8 cellular contexts compared by ENCODE assay signal in the genomic region with DNA sequence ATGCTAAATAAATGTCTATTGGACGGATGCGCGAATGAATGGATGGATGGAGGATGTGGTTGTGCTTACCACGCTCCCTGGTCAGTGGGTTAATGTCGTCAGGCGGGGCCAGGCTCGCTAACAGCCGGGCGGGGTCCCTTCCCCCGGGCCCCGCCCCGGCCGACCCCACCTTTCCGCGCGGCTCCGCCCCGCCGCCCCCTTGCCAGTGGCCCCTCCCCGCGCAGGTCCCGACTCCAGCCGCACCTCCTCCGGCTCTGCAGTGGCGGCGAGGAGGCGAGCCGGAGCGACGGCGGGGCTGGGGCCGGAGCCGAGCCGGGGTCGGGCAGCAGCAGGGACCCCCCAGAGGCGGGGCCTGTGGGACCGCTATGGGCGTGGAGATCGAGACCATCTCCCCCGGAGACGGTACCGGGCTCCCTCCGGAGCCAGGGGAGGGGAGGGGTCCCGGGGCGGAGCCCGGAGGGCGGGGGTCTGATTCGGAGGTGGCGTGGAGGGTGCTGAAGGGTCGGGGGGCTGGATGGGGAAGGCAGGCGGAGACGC. TPM values are rescaled to one million over a fixed set of nuclear protein-coding genes. Genes with fewer than 3 reads are reported as not detected.
DNase-seq lines count a peak whose midpoint lies in the region; ATAC-seq and TF ChIP-seq lines count a peak whose summit lies in the region.

A gene (plus strand): TSS at position 257 of the 537 bp plus-strand sequence. CDS start 109 bp downstream, at position 366.

- H3K79me1 ChIP-seq in trophoblast cell (ENCODE audit: low read length): peaks cover 6% of the 10 kb centered on the region

- H2BK12ac ChIP-seq in trophoblast cell (ENCODE audit: low read length): no peak within 1 kb of the TSS

- peaks cover 26% of the 10 kb centered on the region for H3K4me1 Mint-ChIP-seq in HFFc6 (ENCODE audit: low read depth)

- no CpG with 5 or more reads among the region's 52 CpGs for WGBS in trophoblast cell (ENCODE audit: extremely low coverage, insufficient coverage, insufficient read length)

- H3K4me1 ChIP-seq in cardiac muscle cell (ENCODE audit: low read depth) (peaks cover 5% of the 10 kb centered on the region), trophoblast cell (ENCODE audit: control insufficient read depth in 1 of 2, insufficient read depth in 2 of 2, low read length in 2 of 2) (peaks cover 3 to 4% of the 10 kb centered on the region in 2 experiments)

- TF ChIP-seq CTCF in AG10803 (conservative IDR thresholded peaks at IDR 0.05; ENCODE audit: low read length) (no peak), HFFc6 (IDR thresholded peaks at IDR 0.05) (no peak), cardiac muscle cell (IDR thresholded peaks at IDR 0.05; ENCODE audit: low read depth, low read length) (no peak)

- no peaks in the 10 kb centered on the region for H3K9me3 ChIP-seq in cardiac muscle cell (ENCODE audit: low read depth)
- peaks cover 3% of the 10 kb centered on the region for H3K9me3 ChIP-seq in trophoblast cell (ENCODE audit: insufficient read depth, low read depth, low read length)

- no peaks in the 10 kb centered on the region; the same call in 1 of the 2 replicates for H3K27me3 Mint-ChIP-seq in HFFc6 (ENCODE audit: insufficient read depth)

- peak within 1 kb of the TSS; percentile 80 for H4K12ac ChIP-seq in trophoblast cell (ENCODE audit: low read depth, low read length)

- H3K14ac ChIP-seq in trophoblast cell (ENCODE audit: low read length): peak within 1 kb of the TSS; percentile 69

- no peak within 1 kb of the TSS; the same call in 1 of the 2 replicates for H3K27ac Mint-ChIP-seq in HFFc6

- H3K9ac ChIP-seq in trophoblast cell (ENCODE audit: low read length): peak within 1 kb of the TSS; percentile 10

- H4K91ac ChIP-seq in trophoblast cell (ENCODE audit: low read depth, low read length): peak within 1 kb of the TSS; percentile 32

- no peak within 1 kb of the TSS for H2AK5ac ChIP-seq in trophoblast cell (ENCODE audit: low read length)

- peak within 1 kb of the TSS; percentile 64 for H3K4me3 ChIP-seq in AG10803 (ENCODE audit: low read length)
- H3K4me3 ChIP-seq in cardiac muscle cell: peak within 1 kb of the TSS; percentile 77
- peak within 1 kb of the TSS; percentile 78 for H3K4me3 ChIP-seq in trophoblast cell (ENCODE audit: low read depth, low read length)

- H3K4me2 ChIP-seq in trophoblast cell (ENCODE audit: low read length): peak within 1 kb of the TSS; percentile 81

- no peak within 1 kb of the TSS for H2BK120ac ChIP-seq in trophoblast cell (ENCODE audit: insufficient read depth, low read length, poor library complexity)

- ATAC-seq in GM18517 (IDR thresholded peaks at IDR 0.05; ENCODE audit: unreplicated experiment): no peak

- H2AFZ ChIP-seq in trophoblast cell (ENCODE audit: insufficient read depth, low read length, poor library complexity): peak within 1 kb of the TSS; percentile 94

- no peaks in the 10 kb centered on the region for H3K27me3 ChIP-seq in cardiac muscle cell
- no peaks in the 10 kb centered on the region for H3K27me3 ChIP-seq in trophoblast cell (ENCODE audit: insufficient read depth, low read length)

- H3K4ac ChIP-seq in trophoblast cell (ENCODE audit: low read depth, low read length): peak within 1 kb of the TSS; percentile 16

- DNase-seq in AG10803 (ENCODE audit: low read depth): peak; percentile 18
- DNase-seq in HFFc6: peak; percentile 22
- DNase-seq in activated naive CD4-positive, alpha-beta T cell treated with anti-CD3 and anti-CD28 coated beads, Interleukin-2, amount 50 U/mL, for 16 hours: peak; percentile 50
- peak; percentile 60 to 84 for DNase-seq in cardiac muscle cell (ENCODE audit: low read depth in 1 of 2, low spot score in 1 of 2)
- DNase-seq in trophoblast cell: peak; percentile 17 to 62
- no peak for DNase-seq in globus pallidus (ENCODE audit: low spot score)

- H3K79me2 ChIP-seq in trophoblast cell (ENCODE audit: control insufficient read depth, insufficient read depth, low read length, poor library complexity): peaks cover 5% of the 10 kb centered on the region

- no peak within 1 kb of the TSS for H3K4me3 Mint-ChIP-seq in HFFc6

- H3K36me3 Mint-ChIP-seq in HFFc6 (ENCODE audit: low read depth): no peaks in the 10 kb centered on the region

- no peaks in the 10 kb centered on the region for H3K36me3 ChIP-seq in cardiac muscle cell
- no peaks in the 10 kb centered on the region for H3K36me3 ChIP-seq in trophoblast cell (ENCODE audit: control insufficient read depth in 1 of 2, insufficient read depth in 2 of 2, low read length in 2 of 2)

- H2BK5ac ChIP-seq in trophoblast cell (ENCODE audit: low read depth, low read length, poor library complexity): no peak within 1 kb of the TSS

- no peaks in the 10 kb centered on the region for H3K9me3 Mint-ChIP-seq in HFFc6

- no peak within 1 kb of the TSS for H3K23ac ChIP-seq in trophoblast cell (ENCODE audit: low read length)

- H3K18ac ChIP-seq in trophoblast cell (ENCODE audit: low read length): peak within 1 kb of the TSS; percentile 50

- H4K8ac ChIP-seq in trophoblast cell (ENCODE audit: low read depth, low read length): peak within 1 kb of the TSS; percentile 71

- H3K27ac ChIP-seq in cardiac muscle cell: no peak within 1 kb of the TSS
- H3K27ac ChIP-seq in trophoblast cell (ENCODE audit: low read depth, low read length): no peak within 1 kb of the TSS

TF ChIP-seq in PFSK-1, 5 proteins besides CTCF, POLR2A, EP300 and RAD21:
- TF ChIP-seq SIN3A (IDR thresholded peaks at IDR 0.05; ENCODE audit: borderline replicate concordance, insufficient read depth, low read length) (no peak), POLR2AphosphoS5 (IDR thresholded peaks at IDR 0.05; ENCODE audit: low read depth, low read length) (peak; percentile 88)

RNA-seq across cellular contexts. Expression of the gene that starts here (rescaled TPM):
- 1 to 10 TPM; 4.0 to 6.9 (median 5.2) TPM for total RNA-seq in HFFc6 (2021; fragmentation: NEBNext Ultra II Directional; extraction: Animal tissue kit (Norgen Biotek cat#: 25700))
- 11.7 TPM for polyA plus RNA-seq in PFSK-1 (2012; ENCODE audit: insufficient read length, low read depth)
- total RNA-seq in cardiac muscle cell: 39.4 and 43.1 TPM in 2 replicates
- 46.3 and 63.6 TPM in 2 replicates for polyA plus RNA-seq in cardiac muscle cell
- 22.2 and 23.6 TPM in 2 replicates for polyA plus RNA-seq in trophoblast cell (2013)
